1 cellular context compared by ENCODE assay signal in genomic region chr10:33321516-33321915, GRCh38.
TF ChIP-seq lines count a peak whose summit lies in the region.

No MANE protein-coding gene starts in this region.

TF ChIP-seq in IMR-90, 13 proteins besides CTCF, POLR2A, EP300 and RAD21 (continued from another document):
- TF ChIP-seq ELK1 (IDR thresholded peaks at IDR 0.05; ENCODE audit: borderline replicate concordance, low read depth, low read length) (no peak), USF2 (IDR thresholded peaks at IDR 0.05; ENCODE audit: low read depth, low read length) (no peak), FOS (IDR thresholded peaks at IDR 0.05; ENCODE audit: low read depth, low read length) (no peak)
